Comparison of ENCODE assay signal across 8 cellular contexts in genomic region chr7:116526897-116527296, GRCh38. TPM values are rescaled to one million over a fixed set of nuclear protein-coding genes. Genes with fewer than 3 reads are reported as not detected.
DNase-seq lines count a peak whose midpoint lies in the region; ATAC-seq and TF ChIP-seq lines count a peak whose summit lies in the region.

No MANE protein-coding gene starts in this region.

- POLR2A ChIA-PET in AG04450 (lab: Yijun Ruan, JAX): interaction anchor here (0.6 to 1.8 kb wide), 10 partner anchors 15 to 267 kb away, joined by 3 to 18 read pairs (median 8); no protein-coding TSS in a partner anchor
- POLR2A ChIA-PET in naive thymus-derived CD4-positive, alpha-beta T cell (lab: Charles Lee): no interaction called here

- CTCF ChIA-PET in AG04450 (lab: Charles Lee): interaction anchor here (0.7 to 6.4 kb wide), 37 partner anchors 9 to 388 kb away, joined by 3 to 110 read pairs (median 6); no protein-coding TSS in a partner anchor
- CTCF ChIA-PET in naive thymus-derived CD4-positive, alpha-beta T cell (lab: Charles Lee): interaction anchor here (0.6 to 2.0 kb wide), 7 partner anchors 17 to 355 kb away, joined by 3 to 11 read pairs (median 3); no protein-coding TSS in a partner anchor

- intact Hi-C loops in dendritic cell treated with granulocyte-macrophage colony-stimulating factor and Interleukin-4, amounts not matched to agents 40 ng/mL and 50 ng/mL, for 4 days (cut with micrococcal nuclease): loop anchor here (2.0 to 10.0 kb wide), 2 partner anchors 268 to 352 kb away; no protein-coding TSS in a partner anchor
- intact Hi-C loops in naive thymus-derived CD4-positive, alpha-beta T cell (cut with micrococcal nuclease): loop anchor here (1.0 to 10.0 kb wide), 7 partner anchors 58 to 389 kb away; partner anchors contain the start of gene CAPZA2 (in 1 of the 2)

- peaks cover 9 to 14% of the 10 kb centered on the region in 2 donors for H3K4me1 ChIP-seq in naive thymus-derived CD4-positive, alpha-beta T cell (ENCODE audit: control insufficient read depth in 2 of 2, insufficient read depth in 2 of 2, low read length in 2 of 2)

- H3K27me3 ChIP-seq in AG04450 (ENCODE audit: control insufficient read depth, insufficient read depth, low read length): no peaks in the 10 kb centered on the region
- H3K27me3 ChIP-seq in naive thymus-derived CD4-positive, alpha-beta T cell (ENCODE audit: control insufficient read depth in 2 of 2, insufficient read depth in 2 of 2, low read length in 2 of 2): peaks cover 19 to 22% of the 10 kb centered on the region in 2 donors

- peak overlapping the region; percentile 97 for H3K4me3 ChIP-seq in AG04450 (ENCODE audit: low read depth, low read length)
- H3K4me3 ChIP-seq in naive thymus-derived CD4-positive, alpha-beta T cell (ENCODE audit: low read length): peak overlapping the region; percentile 48

- no peak for TF ChIP-seq CTCF in AG04450 (IDR thresholded peaks at IDR 0.05; ENCODE audit: low read depth, low read length)

- no peaks in the 10 kb centered on the region for H3K36me3 Mint-ChIP-seq in dendritic cell treated with granulocyte-macrophage colony-stimulating factor and Interleukin-4, amounts not matched to agents 40 ng/mL and 50 ng/mL, for 4 days (ENCODE audit: low read depth)
- no peaks in the 10 kb centered on the region for H3K36me3 Mint-ChIP-seq in naive thymus-derived CD4-positive, alpha-beta T cell

- peaks cover 31% of the 10 kb centered on the region for H3K4me1 Mint-ChIP-seq in dendritic cell treated with granulocyte-macrophage colony-stimulating factor and Interleukin-4, amounts not matched to agents 40 ng/mL and 50 ng/mL, for 4 days (ENCODE audit: low read depth)
- H3K4me1 Mint-ChIP-seq in naive thymus-derived CD4-positive, alpha-beta T cell: peaks cover 8 to 22% (median 21%) of the 10 kb centered on the region in 7 donors

- H3K27me3 Mint-ChIP-seq in dendritic cell treated with granulocyte-macrophage colony-stimulating factor and Interleukin-4, amounts not matched to agents 40 ng/mL and 50 ng/mL, for 4 days: peaks cover 54% of the 10 kb centered on the region
- peaks cover 69 to 79% (median 74%) of the 10 kb centered on the region in 5 donors for H3K27me3 Mint-ChIP-seq in naive thymus-derived CD4-positive, alpha-beta T cell

- no peaks in the 10 kb centered on the region for H3K9me3 Mint-ChIP-seq in dendritic cell treated with granulocyte-macrophage colony-stimulating factor and Interleukin-4, amounts not matched to agents 40 ng/mL and 50 ng/mL, for 4 days
- peaks cover 0 to 2% (median 0%) of the 10 kb centered on the region in 11 donors for H3K9me3 Mint-ChIP-seq in naive thymus-derived CD4-positive, alpha-beta T cell

- ATAC-seq in naive thymus-derived CD4-positive, alpha-beta T cell: no peak
- ATAC-seq in GM18870 (IDR thresholded peaks at IDR 0.05; ENCODE audit: unreplicated experiment) (no peak), HG03342 (IDR thresholded peaks at IDR 0.05; ENCODE audit: unreplicated experiment) (no peak)

- DNase-seq in AG04450 (ENCODE audit: low read depth, low spot score) (no peak), LHCN-M2 (ENCODE audit: low read depth) (peak; percentile 68), NCI-H146 (lab: John Stamatoyannopoulos, UW) (no peak), GM19238 (ENCODE audit: insufficient read length, low spot score) (no peak)
- DNase-seq in naive thymus-derived CD4-positive, alpha-beta T cell: no peak

- H3K27ac Mint-ChIP-seq in dendritic cell treated with granulocyte-macrophage colony-stimulating factor and Interleukin-4, amounts not matched to agents 40 ng/mL and 50 ng/mL, for 4 days: no peak overlapping the region
- peak overlapping the region in 1 of 9 donors; percentile 32 for H3K27ac Mint-ChIP-seq in naive thymus-derived CD4-positive, alpha-beta T cell

- H3K4me3 Mint-ChIP-seq in dendritic cell treated with granulocyte-macrophage colony-stimulating factor and Interleukin-4, amounts not matched to agents 40 ng/mL and 50 ng/mL, for 4 days: peak overlapping the region; percentile 86
- peak overlapping the region; percentile 67 to 89 (median 80) for H3K4me3 Mint-ChIP-seq in naive thymus-derived CD4-positive, alpha-beta T cell

- peak overlapping the region; percentile 72 for H3K27ac ChIP-seq in AG04450 (ENCODE audit: low read depth, low read length)
- H3K27ac ChIP-seq in naive thymus-derived CD4-positive, alpha-beta T cell (ENCODE audit: low read depth, low read length): no peak overlapping the region

- no peaks in the 10 kb centered on the region; the same call in 1 of the 2 replicates for H3K9me3 ChIP-seq in AG04450 (ENCODE audit: control insufficient read depth, insufficient read depth, low read length)
- no peaks in the 10 kb centered on the region for H3K9me3 ChIP-seq in naive thymus-derived CD4-positive, alpha-beta T cell (ENCODE audit: control insufficient read depth in 2 of 3, low read length in 3 of 3)

- H3K36me3 ChIP-seq in naive thymus-derived CD4-positive, alpha-beta T cell (ENCODE audit: control insufficient read depth in 2 of 3, insufficient read depth in 3 of 3, low read length in 3 of 3): no peaks in the 10 kb centered on the region

RNA-seq across cellular contexts. Expression of gene CAV1, which starts 2.1 kb away (rescaled TPM):
- 1,209 and 1,356 TPM in 2 replicates for polyA plus RNA-seq in AG04450 (2011; rRNA removed)
- 1,205 and 1,557 TPM in 2 replicates for polyA minus RNA-seq in AG04450 (2011; rRNA and poly(A)+ RNA removed)
- total RNA-seq in LHCN-M2 (2014; rRNA removed): 1,409 and 1,463 TPM in 2 replicates
- 1,281 TPM for polyA plus RNA-seq in LHCN-M2 (2012)
- under 1 TPM in 2 of 5 experiments, not detected in 3; 0.19 to 0.39 TPM for total RNA-seq in naive thymus-derived CD4-positive, alpha-beta T cell
- polyA plus RNA-seq in naive thymus-derived CD4-positive, alpha-beta T cell: not detected

RNA-seq across cellular contexts. Expression of gene CAV2, which starts 27.4 kb away (rescaled TPM):
- 241 and 265 TPM in 2 replicates for polyA plus RNA-seq in AG04450 (2011; rRNA removed)
- 173 and 190 TPM in 2 replicates for polyA minus RNA-seq in AG04450 (2011; rRNA and poly(A)+ RNA removed)
- 259 and 316 TPM in 2 replicates for total RNA-seq in LHCN-M2 (2014; rRNA removed)
- polyA plus RNA-seq in LHCN-M2 (2012): 255 TPM
- under 1 TPM in 1 of 5 experiments, not detected in 4; 0.93 TPM for total RNA-seq in naive thymus-derived CD4-positive, alpha-beta T cell
- polyA plus RNA-seq in naive thymus-derived CD4-positive, alpha-beta T cell: not detected

Comparison
In these comparisons a context has a peak if more than half of its experiments do, and no peak if none do; other contexts are left out.
1. RNA of gene CAV1, which starts 2.1 kb away (total RNA-seq): 1,409 to 1,463 TPM in LHCN-M2; 0.19 to 0.39 TPM in naive thymus-derived CD4-positive, alpha-beta T cell; every median in the first group is over 1,000 times any median in the second.
2. RNA of gene CAV2, which starts 27.4 kb away (total RNA-seq): 259 to 316 TPM in LHCN-M2; 0.93 TPM in naive thymus-derived CD4-positive, alpha-beta T cell; every median in the first group is over 100 times any median in the second.